Comparison of ENCODE assay signal across 9 cellular contexts in genomic region chr4:186104114-186104894, GRCh38. TPM values are rescaled to one million over a fixed set of nuclear protein-coding genes. Genes with fewer than 3 reads are reported as not detected.
DNase-seq lines count a peak whose midpoint lies in the region; ATAC-seq, FAIRE-seq and TF ChIP-seq lines count a peak whose summit lies in the region.
"Had no signal": no experiment of that assay in that cellular context is flagged by ENCODE, and none has a peak within 500 bp of the region (broad histone marks: within the 10 kb centered on the region; RNA-seq: fewer than 3 reads in every experiment).

Gene FAM149A (plus strand): TSS chr4:186104704.

- H3K27me3 ChIP-seq in heart right ventricle: peaks cover 0 to 50% (median 34%) of the 10 kb centered on the region in 7 donors

- 21 to 26% methylated on average over 42 to 58 of the region's 58 CpGs for WGBS in heart right ventricle, 2 donors

- H3K27ac ChIP-seq in heart right ventricle: no peak within 1 kb of the TSS

- ATAC-seq in heart right ventricle: peak in 6 of 8 donors; percentile 49 to 71 (median 62)

- intact Hi-C loops in heart right ventricle (cut with DNase I) (no loop called here), posterior vena cava (cut with DNase I) (no loop called here)

- H3K4me3 ChIP-seq in GM12865 (ENCODE audit: low read depth, low read length) (no peak within 1 kb of the TSS), HFF-Myc (replicated peaks; ENCODE audit: low read depth, low read length) (0 out of 2 replicates have a peak within 1 kb of the TSS, but pooled peaks have one; percentile 4), heart right ventricle (peak within 1 kb of the TSS; percentile 44 to 65 (median 52))

- TF ChIP-seq CTCF in GM12865 (IDR thresholded peaks at IDR 0.05; ENCODE audit: insufficient read depth, low read depth, low read length, missing control alignments) (no peak), HFF-Myc (IDR thresholded peaks at IDR 0.05; ENCODE audit: low read depth, low read length, missing control alignments) (no peak), heart right ventricle (IDR thresholded peaks at IDR 0.05) (no peak)

- no peaks in the 10 kb centered on the region for H3K9me3 ChIP-seq in heart right ventricle

- FAIRE-seq in urothelium cell line (lab: Jason Lieb, UNC): no peak

- no peaks in the 10 kb centered on the region for H3K36me3 ChIP-seq in heart right ventricle

- peak; percentile 15 for DNase-seq in GM12865 (ENCODE audit: low read depth)
- DNase-seq in HFF-Myc (ENCODE audit: extremely low read depth, low read depth): no peak
- peak; percentile 62 for DNase-seq in NCI-H345 (lab: John Stamatoyannopoulos, UW)
- peak; percentile 30 for DNase-seq in activated effector memory CD4-positive, alpha-beta T cell treated with Interleukin-2 at 50 U/mL for 16 hours
- peak in 1 of 2 donors; percentile 35 for DNase-seq in heart right ventricle
- DNase-seq in posterior vena cava (ENCODE audit: low spot score): no peak
- DNase-seq in urothelium cell line (ENCODE audit: low spot score): peak; percentile 89
- no peak for DNase-seq in MV-4-11 (lab: John Stamatoyannopoulos, UW)

- H3K4me1 ChIP-seq in heart right ventricle: peaks cover 2 to 15% (median 12%) of the 10 kb centered on the region in 9 donors

RNA-seq across cellular contexts. Expression of gene FAM149A, which starts in this region (rescaled TPM):
- 10 to 100 TPM in 6 of 10 donors, 1 to 10 TPM in 4; 8.0 to 13.7 (median 10.5) TPM for total RNA-seq in heart right ventricle
- 1 to 10 TPM; 1.2 to 4.4 TPM for polyA plus RNA-seq in heart right ventricle
- total RNA-seq in posterior vena cava: 10 to 100 TPM; 10.1 to 16.5 TPM
- total RNA-seq: M059J had no signal

Comparison
In these comparisons a context has a peak if more than half of its experiments do, and no peak if none do; other contexts are left out.
1. DNase-seq: peak in GM12865 (single experiment), NCI-H345 (single experiment), activated effector memory CD4-positive, alpha-beta T cell treated with Interleukin-2 at 50 U/mL for 16 hours (single experiment) and urothelium cell line (single experiment); none in HFF-Myc (single experiment), posterior vena cava (single experiment) and MV-4-11 (single experiment).